1 cellular context compared by ENCODE assay signal in genomic region chr10:99527526-99528255, GRCh38.
TF ChIP-seq lines count a peak whose summit lies in the region.

No MANE protein-coding gene starts in this region.

TF ChIP-seq in HepG2, 621 proteins besides CTCF, POLR2A, EP300 and RAD21:
- TF ChIP-seq POLR2AphosphoS2 (IDR thresholded peaks at IDR 0.05; ENCODE audit: low read depth, low read length) (no peak), ZNF800 (CRISPR knock-in tag; IDR thresholded peaks at IDR 0.05) (peak; percentile 79), ZBTB26 (CRISPR knock-in tag; IDR thresholded peaks at IDR 0.05; ENCODE audit: borderline replicate concordance) (no peak), EZH2 (conservative IDR thresholded peaks at IDR 0.05; ENCODE audit: low read depth, low read length) (0 out of 2 replicates have a peak, but pooled peaks have one; percentile 39), GFI1 (CRISPR knock-in tag; IDR thresholded peaks at IDR 0.05; ENCODE audit: borderline replicate concordance) (no peak), PRDM10 (CRISPR knock-in tag; IDR thresholded peaks at IDR 0.05; ENCODE audit: low read depth) (no peak), MXD1 (CRISPR knock-in tag; IDR thresholded peaks at IDR 0.05) (no peak)
